Comparison of ENCODE assay signal across 27 cellular contexts in genomic region chr3:35666893-35667292, GRCh38. TPM values are rescaled to one million over a fixed set of nuclear protein-coding genes. Genes with fewer than 3 reads are reported as not detected.
"Had no signal": no experiment of that assay in that cellular context is flagged by ENCODE, and none has a peak within 500 bp of the region (broad histone marks: within the 10 kb centered on the region; RNA-seq: fewer than 3 reads in every experiment).

No MANE protein-coding gene starts in this region.

- H3K36me3 Mint-ChIP-seq: activated CD8-positive, alpha-beta memory T cell treated with anti-CD3 and anti-CD28 coated beads, Interleukin-2, amount 10 ng/mL, durations not matched to agents 7 days and 5 days; activated naive CD4-positive, alpha-beta T cell treated with anti-CD3 and anti-CD28 coated beads, Interleukin-2, amount 50 U/mL, for 24 hours; naive thymus-derived CD4-positive, alpha-beta T cell had no signal

- H3K9me3 ChIP-seq: esophagus squamous epithelium, gastroesophageal sphincter, ovary, prostate gland, spleen, tibial nerve had no signal

- DNase-seq: activated CD4-positive, alpha-beta T cell treated with anti-CD3 and anti-CD28 coated beads for 36 hours; activated CD4-positive, CD25-positive, alpha-beta regulatory T cell; activated CD8-positive, alpha-beta memory T cell treated with anti-CD3 and anti-CD28 coated beads, Interleukin-2, amount 10 ng/mL, durations not matched to agents 7 days and 5 days; activated CD8-positive, alpha-beta T cell treated with anti-CD3 and anti-CD28 coated beads, Interleukin-2, amount 10 ng/mL, durations not matched to agents 7 days and 5 days; activated naive CD8-positive, alpha-beta T cell treated with anti-CD3 and anti-CD28 coated beads, Interleukin-2, amount 50 U/mL, for 24 hours; activated T-cell treated with anti-CD3 and anti-CD28 coated beads, Interleukin-2, amount 50 U/mL, for 48 hours; amygdala; dermis blood vessel endothelial cell; effector CD4-positive, alpha-beta T cell; esophagus squamous epithelium; kidney; left colon; mammary epithelial cell; naive thymus-derived CD4-positive, alpha-beta T cell; ovary; spleen; stimulated activated naive CD4-positive, alpha-beta T cell; T-helper 1 cell had no signal

- H3K4me3 ChIP-seq: esophagus squamous epithelium, gastroesophageal sphincter, hepatocyte, ovary, prostate gland, spleen, tibial nerve had no signal

- H3K9me3 Mint-ChIP-seq: activated naive CD4-positive, alpha-beta T cell treated with anti-CD3 and anti-CD28 coated beads, Interleukin-2, amount 50 U/mL, for 24 hours; activated naive CD8-positive, alpha-beta T cell treated with anti-CD3 and anti-CD28 coated beads, Interleukin-2, amount 50 U/mL, for 24 hours; activated T-helper 2 cell treated with anti-CD3 and anti-CD28 coated beads, Interferon-gamma antibody, Interleukin-2, Interleukin-4, amounts not matched to agents 10 μg/mL and 5 μg/mL and 100 μg/mL, durations not matched to agents 14 hours and 24 hours and 36 hours; T-helper 2 cell treated with Interferon-gamma antibody and Interleukin-4, amounts not matched to agents 5 μg/mL and 100 μg/mL, for 36 hours had no signal

- H3K27me3 ChIP-seq: esophagus squamous epithelium, gastroesophageal sphincter, hepatocyte, ovary, tibial nerve had no signal

- H3K27ac ChIP-seq: epithelial cell of prostate, esophagus squamous epithelium, gastroesophageal sphincter, hepatocyte, ovary, prostate gland, spleen, tibial nerve had no signal

- H3K4me3 Mint-ChIP-seq: activated CD4-positive, alpha-beta T cell treated with anti-CD3 and anti-CD28 coated beads for 36 hours; activated CD8-positive, alpha-beta memory T cell treated with anti-CD3 and anti-CD28 coated beads, Interleukin-2, amount 10 ng/mL, durations not matched to agents 7 days and 5 days; activated CD8-positive, alpha-beta T cell treated with anti-CD3 and anti-CD28 coated beads, Interleukin-2, amount 10 ng/mL, durations not matched to agents 7 days and 5 days; activated naive CD4-positive, alpha-beta T cell treated with anti-CD3 and anti-CD28 coated beads, Interleukin-2, amount 50 U/mL, for 24 hours; activated naive CD8-positive, alpha-beta T cell treated with anti-CD3 and anti-CD28 coated beads, Interleukin-2, amount 50 U/mL, for 24 hours; naive thymus-derived CD4-positive, alpha-beta T cell; T-helper 2 cell treated with Interferon-gamma antibody and Interleukin-4, amounts not matched to agents 5 μg/mL and 100 μg/mL, for 36 hours had no signal

- H3K4me1 Mint-ChIP-seq: activated CD8-positive, alpha-beta memory T cell treated with anti-CD3 and anti-CD28 coated beads, Interleukin-2, amount 10 ng/mL, durations not matched to agents 7 days and 5 days; activated naive CD4-positive, alpha-beta T cell treated with anti-CD3 and anti-CD28 coated beads, Interleukin-2, amount 50 U/mL, for 24 hours; activated naive CD8-positive, alpha-beta T cell treated with anti-CD3 and anti-CD28 coated beads, Interleukin-2, amount 50 U/mL, for 24 hours had no signal

- FAIRE-seq: colon had no signal

- H3K27ac Mint-ChIP-seq: activated CD4-positive, alpha-beta T cell treated with anti-CD3 and anti-CD28 coated beads for 36 hours; activated CD8-positive, alpha-beta memory T cell treated with anti-CD3 and anti-CD28 coated beads, Interleukin-2, amount 10 ng/mL, durations not matched to agents 7 days and 5 days; activated CD8-positive, alpha-beta T cell treated with anti-CD3 and anti-CD28 coated beads, Interleukin-2, amount 10 ng/mL, durations not matched to agents 7 days and 5 days; activated naive CD4-positive, alpha-beta T cell treated with anti-CD3 and anti-CD28 coated beads, Interleukin-2, amount 50 U/mL, for 24 hours; activated naive CD8-positive, alpha-beta T cell treated with anti-CD3 and anti-CD28 coated beads, Interleukin-2, amount 50 U/mL, for 24 hours; activated T-helper 2 cell treated with anti-CD3 and anti-CD28 coated beads, Interferon-gamma antibody, Interleukin-2, Interleukin-4, amounts not matched to agents 10 μg/mL and 5 μg/mL and 100 μg/mL, durations not matched to agents 14 hours and 24 hours and 36 hours; naive thymus-derived CD4-positive, alpha-beta T cell; T-helper 2 cell treated with Interferon-gamma antibody and Interleukin-4, amounts not matched to agents 5 μg/mL and 100 μg/mL, for 36 hours had no signal

- ATAC-seq: activated CD4-positive, alpha-beta T cell treated with anti-CD3 and anti-CD28 coated beads for 36 hours; activated CD8-positive, alpha-beta memory T cell treated with anti-CD3 and anti-CD28 coated beads, Interleukin-2, amount 10 ng/mL, durations not matched to agents 7 days and 5 days; activated CD8-positive, alpha-beta T cell treated with anti-CD3 and anti-CD28 coated beads, Interleukin-2, amount 10 ng/mL, durations not matched to agents 7 days and 5 days; activated naive CD8-positive, alpha-beta T cell treated with anti-CD3 and anti-CD28 coated beads, Interleukin-2, amount 50 U/mL, for 24 hours; gastroesophageal sphincter; left colon; naive thymus-derived CD4-positive, alpha-beta T cell had no signal

- H3K27me3 Mint-ChIP-seq: activated CD8-positive, alpha-beta memory T cell treated with anti-CD3 and anti-CD28 coated beads, Interleukin-2, amount 10 ng/mL, durations not matched to agents 7 days and 5 days had no signal

- H3K36me3 ChIP-seq: esophagus squamous epithelium, gastroesophageal sphincter, ovary, prostate gland, spleen, tibial nerve had no signal

RNA-seq across cellular contexts. Expression of gene ARPP21, which starts 27.6 kb away (rescaled TPM):
- total RNA-seq: activated CD4-positive, alpha-beta T cell treated with anti-CD3 and anti-CD28 coated beads for 36 hours; activated CD8-positive, alpha-beta memory T cell treated with anti-CD3 and anti-CD28 coated beads, Interleukin-2, amount 10 ng/mL, durations not matched to agents 7 days and 5 days; activated CD8-positive, alpha-beta T cell treated with anti-CD3 and anti-CD28 coated beads, Interleukin-2, amount 10 ng/mL, durations not matched to agents 7 days and 5 days; dermis blood vessel endothelial cell; esophagus squamous epithelium; hepatocyte; mammary epithelial cell; naive thymus-derived CD4-positive, alpha-beta T cell; ovary; tibial nerve had no signal
- polyA plus RNA-seq: mammary epithelial cell; naive thymus-derived CD4-positive, alpha-beta T cell; ovary had no signal
